1 cellular context compared by ENCODE assay signal in the genomic region with DNA sequence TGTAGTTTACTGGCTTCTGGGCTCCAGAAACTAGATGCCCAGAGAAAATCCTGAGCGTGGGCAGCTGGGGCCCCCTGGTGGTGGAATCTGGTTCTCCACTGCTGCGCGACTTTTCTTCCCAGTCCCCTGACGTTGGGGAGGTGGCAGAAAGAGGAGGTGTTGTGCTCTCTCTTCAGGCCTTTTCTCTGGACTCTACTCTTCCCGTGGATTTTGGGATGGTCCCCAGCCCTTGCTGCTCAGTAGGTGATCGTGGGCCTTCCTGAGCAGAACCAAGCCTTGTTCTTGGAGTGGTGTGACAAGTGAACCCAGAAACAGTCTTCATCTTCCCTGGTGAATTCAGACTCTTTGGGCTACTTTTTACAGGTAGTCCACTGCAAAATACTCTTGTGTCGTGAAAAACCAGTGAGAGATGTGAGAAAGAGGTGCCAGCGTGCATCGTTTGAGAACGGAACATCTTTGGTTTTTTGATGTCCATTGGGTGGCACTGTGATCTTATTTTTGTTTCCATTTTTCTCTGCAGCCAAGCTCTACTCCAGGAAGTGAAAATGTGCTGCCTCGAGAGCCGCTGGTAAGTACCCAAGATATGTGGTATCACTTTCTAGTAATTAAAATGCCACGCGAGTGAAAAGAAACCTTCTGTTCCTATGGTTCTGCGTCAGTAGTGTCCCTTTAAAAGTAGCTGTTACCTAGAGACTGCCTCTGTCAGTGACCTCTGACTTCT.
TF ChIP-seq lines count a peak whose summit lies in the region.

No MANE protein-coding gene starts in this region.

TF ChIP-seq in K562, 482 proteins besides CTCF, POLR2A, EP300 and RAD21 (continued from another document):
- TF ChIP-seq, protein P1, sequence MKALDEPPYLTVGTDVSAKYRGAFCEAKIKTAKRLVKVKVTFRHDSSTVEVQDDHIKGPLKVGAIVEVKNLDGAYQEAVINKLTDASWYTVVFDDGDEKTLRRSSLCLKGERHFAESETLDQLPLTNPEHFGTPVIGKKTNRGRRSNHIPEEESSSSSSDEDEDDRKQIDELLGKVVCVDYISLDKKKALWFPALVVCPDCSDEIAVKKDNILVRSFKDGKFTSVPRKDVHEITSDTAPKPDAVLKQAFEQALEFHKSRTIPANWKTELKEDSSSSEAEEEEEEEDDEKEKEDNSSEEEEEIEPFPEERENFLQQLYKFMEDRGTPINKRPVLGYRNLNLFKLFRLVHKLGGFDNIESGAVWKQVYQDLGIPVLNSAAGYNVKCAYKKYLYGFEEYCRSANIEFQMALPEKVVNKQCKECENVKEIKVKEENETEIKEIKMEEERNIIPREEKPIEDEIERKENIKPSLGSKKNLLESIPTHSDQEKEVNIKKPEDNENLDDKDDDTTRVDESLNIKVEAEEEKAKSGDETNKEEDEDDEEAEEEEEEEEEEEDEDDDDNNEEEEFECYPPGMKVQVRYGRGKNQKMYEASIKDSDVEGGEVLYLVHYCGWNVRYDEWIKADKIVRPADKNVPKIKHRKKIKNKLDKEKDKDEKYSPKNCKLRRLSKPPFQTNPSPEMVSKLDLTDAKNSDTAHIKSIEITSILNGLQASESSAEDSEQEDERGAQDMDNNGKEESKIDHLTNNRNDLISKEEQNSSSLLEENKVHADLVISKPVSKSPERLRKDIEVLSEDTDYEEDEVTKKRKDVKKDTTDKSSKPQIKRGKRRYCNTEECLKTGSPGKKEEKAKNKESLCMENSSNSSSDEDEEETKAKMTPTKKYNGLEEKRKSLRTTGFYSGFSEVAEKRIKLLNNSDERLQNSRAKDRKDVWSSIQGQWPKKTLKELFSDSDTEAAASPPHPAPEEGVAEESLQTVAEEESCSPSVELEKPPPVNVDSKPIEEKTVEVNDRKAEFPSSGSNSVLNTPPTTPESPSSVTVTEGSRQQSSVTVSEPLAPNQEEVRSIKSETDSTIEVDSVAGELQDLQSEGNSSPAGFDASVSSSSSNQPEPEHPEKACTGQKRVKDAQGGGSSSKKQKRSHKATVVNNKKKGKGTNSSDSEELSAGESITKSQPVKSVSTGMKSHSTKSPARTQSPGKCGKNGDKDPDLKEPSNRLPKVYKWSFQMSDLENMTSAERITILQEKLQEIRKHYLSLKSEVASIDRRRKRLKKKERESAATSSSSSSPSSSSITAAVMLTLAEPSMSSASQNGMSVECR (CRISPR knock-in tag; IDR thresholded peaks at IDR 0.05), result peak; percentile 31; the same call in 1 of the 2 replicates
